In the genomic region with DNA sequence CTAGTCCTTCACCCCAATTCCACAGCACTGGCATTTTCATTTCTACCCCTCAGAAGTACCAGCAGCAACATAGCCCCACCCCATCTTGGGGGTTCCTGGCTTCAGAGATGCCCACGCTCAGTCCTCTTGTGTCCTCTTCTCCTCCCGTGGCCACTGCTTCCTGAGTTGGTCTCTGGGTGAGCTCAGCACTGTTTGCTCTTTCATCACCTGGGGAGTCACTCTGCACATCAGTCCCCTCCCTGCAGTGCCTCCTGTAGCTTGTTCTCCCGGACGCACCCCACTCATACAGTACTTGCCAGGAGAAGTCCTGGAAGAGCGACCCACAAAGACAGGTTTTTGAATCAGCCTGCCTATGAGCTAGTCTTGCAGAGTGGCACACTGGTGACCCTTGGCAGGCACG, we compare ENCODE assay signal across 24 cellular contexts.
"Had no signal": no experiment of that assay in that cellular context is flagged by ENCODE, and none has a peak within 500 bp of the region (broad histone marks: within the 10 kb centered on the region; RNA-seq: fewer than 3 reads in every experiment).

No MANE protein-coding gene starts in this region.

- H3K4me1 ChIP-seq: parathyroid adenoma, psoas muscle, right lobe of liver, sigmoid colon, stomach, thyroid gland, tibial nerve, upper lobe of left lung, vagina had no signal

- H2AFZ ChIP-seq: parathyroid adenoma had no signal

- FAIRE-seq: small intestine, urothelium cell line had no signal

- H3K27ac ChIP-seq: neutrophil, parathyroid adenoma, psoas muscle, right lobe of liver, sigmoid colon, stomach, thoracic aorta, thyroid gland, tibial nerve, upper lobe of left lung, vagina had no signal

- DNase-seq: naive thymus-derived CD8-positive, alpha-beta T cell; nephron progenitor cell; nucleus accumbens; psoas muscle; right cardiac atrium; right lobe of liver; sigmoid colon; small intestine; stimulated activated CD4-positive, alpha-beta T cell treated with anti-CD3 and anti-CD28 coated beads, Interleukin-15, amount 100 ng/mL, for 24 hours; stimulated activated CD4-positive, alpha-beta T cell treated with anti-CD3 and anti-CD28 coated beads, Interleukin-2, amount 100 ng/mL, for 24 hours; stimulated activated CD4-positive, alpha-beta T cell treated with anti-CD3 and anti-CD28 coated beads, Interleukin-2, amount 100 ng/mL, for 48 hours; stimulated activated CD4-positive, alpha-beta T cell treated with anti-CD3 and anti-CD28 coated beads, Interleukin-4, amount 100 ng/mL, for 24 hours; stimulated activated naive B cell treated with anti-CD40 and anti-IgM and Interleukin-4, amounts not matched to agents 10 μg/mL and 1 μg/mL and 100 μg/mL, for 72 hours; stimulated activated naive CD4-positive, alpha-beta T cell treated with Interleukin-2 at 50 U/mL for 16 hours; stomach; thyroid gland; trophoblast cell; upper lobe of left lung had no signal

- H3K9me3 ChIP-seq: neutrophil, psoas muscle, right lobe of liver, sigmoid colon, stomach, thoracic aorta, thyroid gland, tibial nerve, upper lobe of left lung, vagina had no signal

- H3K9ac ChIP-seq: parathyroid adenoma had no signal

- H3K4me3 ChIP-seq: psoas muscle, right lobe of liver, sigmoid colon, stomach, thoracic aorta, thyroid gland, tibial nerve, upper lobe of left lung, vagina had no signal

- H3K79me2 ChIP-seq: parathyroid adenoma had no signal

- H3K36me3 ChIP-seq: neutrophil, right lobe of liver, sigmoid colon, stomach, thoracic aorta, thyroid gland, tibial nerve, upper lobe of left lung, vagina had no signal

- H3K27me3 ChIP-seq: right lobe of liver, sigmoid colon, thyroid gland, upper lobe of left lung, vagina had no signal
